ENCODE assay signal across 10 cellular contexts in genomic region chr3:149473314-149473990, GRCh38. TPM values are rescaled to one million over a fixed set of nuclear protein-coding genes. Genes with fewer than 3 reads are reported as not detected.
DNase-seq lines count a peak whose midpoint lies in the region; ATAC-seq and TF ChIP-seq lines count a peak whose summit lies in the region.
"Had no signal": no experiment of that assay in that cellular context is flagged by ENCODE, and none has a peak within 500 bp of the region (broad histone marks: within the 10 kb centered on the region; RNA-seq: fewer than 3 reads in every experiment).

No MANE protein-coding gene starts in this region.

- H3K36me3 ChIP-seq in SJCRH30: no peaks in the 10 kb centered on the region
- H3K36me3 ChIP-seq in gastroesophageal sphincter: no peaks in the 10 kb centered on the region
- H3K36me3 ChIP-seq in thoracic aorta: no peaks in the 10 kb centered on the region
- no peaks in the 10 kb centered on the region for H3K36me3 ChIP-seq in CD8-positive, alpha-beta T cell (ENCODE audit: insufficient read depth, low read length)

- H3K9me3 Mint-ChIP-seq in CD8-positive, alpha-beta T cell: no peaks in the 10 kb centered on the region

- H3K9me3 ChIP-seq in SJCRH30 (replicated peaks) (no peaks in the 10 kb centered on the region), gastroesophageal sphincter (no peaks in the 10 kb centered on the region), thoracic aorta (no peaks in the 10 kb centered on the region)
- H3K9me3 ChIP-seq in CD8-positive, alpha-beta T cell (ENCODE audit: low read length): no peaks in the 10 kb centered on the region

- H3K4me3 Mint-ChIP-seq in CD8-positive, alpha-beta T cell: no peak overlapping the region

- H3K36me3 Mint-ChIP-seq in CD8-positive, alpha-beta T cell: no peaks in the 10 kb centered on the region

- intact Hi-C loops in CD8-positive, alpha-beta T cell (cut with DNase I, micrococcal nuclease): no loop called here

- H3K27ac ChIP-seq in SJCRH30 (peak overlapping the region; percentile 39), gastroesophageal sphincter (no peak overlapping the region), thoracic aorta (peak overlapping the region; percentile 57 to 58)
- H3K27ac ChIP-seq in CD8-positive, alpha-beta T cell (ENCODE audit: low read depth, low read length): no peak overlapping the region

- ATAC-seq in gastroesophageal sphincter: peak; percentile 61
- peak; percentile 95 for ATAC-seq in thoracic aorta (ENCODE audit: insufficient number of reproducible peaks, low FRiP score, low read depth)
- no peak for ATAC-seq in CD8-positive, alpha-beta T cell
- ATAC-seq in HG03196 (IDR thresholded peaks at IDR 0.05; ENCODE audit: unreplicated experiment): no peak

- POLR2A ChIA-PET in CD8-positive, alpha-beta T cell (lab: Charles Lee): interaction anchor here (1.1 kb wide), 1 partner anchor 17 kb away, joined by 3 read pairs; no protein-coding TSS in a partner anchor

- H3K27ac Mint-ChIP-seq in CD8-positive, alpha-beta T cell: no peak overlapping the region

- no peak for TF ChIP-seq CTCF in gastroesophageal sphincter (IDR thresholded peaks at IDR 0.05)
- TF ChIP-seq CTCF in thoracic aorta (IDR thresholded peaks at IDR 0.05): no peak
- no peak for TF ChIP-seq CTCF in CD8-positive, alpha-beta T cell (IDR thresholded peaks at IDR 0.05)

- H3K4me3 ChIP-seq in SJCRH30: no peak overlapping the region
- H3K4me3 ChIP-seq in gastroesophageal sphincter: no peak overlapping the region
- H3K4me3 ChIP-seq in thoracic aorta: no peak overlapping the region
- no peak overlapping the region for H3K4me3 ChIP-seq in CD8-positive, alpha-beta T cell (ENCODE audit: low read depth, low read length)

- H3K27me3 Mint-ChIP-seq in CD8-positive, alpha-beta T cell (ENCODE audit: low read depth): peaks cover 6% of the 10 kb centered on the region

- peaks cover 37% of the 10 kb centered on the region for H3K4me1 ChIP-seq in SJCRH30
- H3K4me1 ChIP-seq in gastroesophageal sphincter: peaks cover 6 to 11% (median 9%) of the 10 kb centered on the region in 3 donors
- peaks cover 25 to 34% of the 10 kb centered on the region in 2 donors for H3K4me1 ChIP-seq in thoracic aorta (ENCODE audit: control insufficient read depth in 1 of 2, low read depth in 2 of 2)
- H3K4me1 ChIP-seq in CD8-positive, alpha-beta T cell (ENCODE audit: insufficient read depth, low read length): no peaks in the 10 kb centered on the region

- WGBS in gastroesophageal sphincter (ENCODE audit: low coverage in 1 of 2), 2 donors: 25 to 36% methylated on average over 3 to 5 of the region's 5 CpGs

- H3K27me3 ChIP-seq in SJCRH30 (no peaks in the 10 kb centered on the region), gastroesophageal sphincter (no peaks in the 10 kb centered on the region), thoracic aorta (replicated peaks; ENCODE audit: insufficient read depth) (no peaks in the 10 kb centered on the region)
- no peaks in the 10 kb centered on the region for H3K27me3 ChIP-seq in CD8-positive, alpha-beta T cell (ENCODE audit: insufficient read depth, low read length)

- DNase-seq in DMS 273 (lab: John Stamatoyannopoulos, UW; ENCODE audit: unreplicated experiment) (peak; percentile 40), DMS 273 treated with DMSO at 0.1 percent for 48 hours (lab: John Stamatoyannopoulos, UW) (no peak), SJCRH30 (peak; percentile 70 to 83), thoracic aorta (ENCODE audit: low spot score) (peak; percentile 33), NCI-H187 treated with DMSO at 0.1 percent for 48 hours (lab: John Stamatoyannopoulos, UW) (no peak)
- DNase-seq in CD8-positive, alpha-beta T cell: no peak
- DNase-seq: activated CD8-positive, alpha-beta memory T cell treated with anti-CD3 and anti-CD28 coated beads for 24 hours; MM.1S had no signal

- H3K4me1 Mint-ChIP-seq in CD8-positive, alpha-beta T cell (ENCODE audit: low read depth): no peaks in the 10 kb centered on the region

- no peak for TF ChIP-seq EP300 in gastroesophageal sphincter (IDR thresholded peaks at IDR 0.05)

- TF ChIP-seq POLR2A in gastroesophageal sphincter (IDR thresholded peaks at IDR 0.05): no peak

- CTCF ChIA-PET in CD8-positive, alpha-beta T cell (lab: Charles Lee): no interaction called here

RNA-seq across cellular contexts. Expression of gene TM4SF4, which starts 1.0 kb away (rescaled TPM):
- not detected in 2 replicates for total RNA-seq in SJCRH30 (2014; rRNA removed; shearing (Covaris generic))
- 1 to 10 TPM in 3 of 4 donors, not detected in 1; 1.3 to 3.2 (median 2.2) TPM for total RNA-seq in gastroesophageal sphincter
- total RNA-seq in thoracic aorta: not detected
- total RNA-seq in CD8-positive, alpha-beta T cell: not detected

Comparison
In these comparisons a context has a peak if more than half of its experiments do, and no peak if none do; other contexts are left out.
1. DNase-seq: peak in DMS 273 (single experiment), SJCRH30 (2 of 2) and thoracic aorta (single experiment); none in DMS 273 treated with DMSO at 0.1 percent for 48 hours (single experiment), NCI-H187 treated with DMSO at 0.1 percent for 48 hours (single experiment) and CD8-positive, alpha-beta T cell (0 of 7).
2. H3K27ac ChIP-seq: peak in SJCRH30 (single experiment) and thoracic aorta (2 of 2); none in gastroesophageal sphincter (0 of 4) and CD8-positive, alpha-beta T cell (single experiment).
3. ATAC-seq: peak in gastroesophageal sphincter (single experiment) and thoracic aorta (single experiment); none in CD8-positive, alpha-beta T cell (single experiment) and HG03196 (single experiment).